In genomic region chr15:40382580-40383456, GRCh38 we compare ENCODE assay signal across 1 cellular context.
TF ChIP-seq lines count a peak whose summit lies in the region.

Gene KNSTRN, plus strand, starts transcription at chr15:40382721. Its CDS starts 115 bp downstream, at chr15:40382836.

TF ChIP-seq in K562, 482 proteins besides CTCF, POLR2A, EP300 and RAD21 (continued from another document):
- TF ChIP-seq NCOA6 (IDR thresholded peaks at IDR 0.05) (no peak), ZFP30 (CRISPR knock-in tag; IDR thresholded peaks at IDR 0.05; ENCODE audit: borderline replicate concordance) (no peak), CTBP1 (IDR thresholded peaks at IDR 0.05; ENCODE audit: borderline replicate concordance) (no peak), POLR2H (tag; IDR thresholded peaks at IDR 0.05; ENCODE audit: low read depth) (no peak), PKNOX1 (IDR thresholded peaks at IDR 0.05) (0 out of 2 replicates have a peak, but pooled peaks have one; percentile 39), ZBTB43 (CRISPR knock-in tag; IDR thresholded peaks at IDR 0.05) (no peak), GTF2E2 (tag; IDR thresholded peaks at IDR 0.05) (peak; percentile 63; the same call in 1 of the 2 replicates), KLF6 (CRISPR knock-in tag; IDR thresholded peaks at IDR 0.05; ENCODE audit: borderline replicate concordance) (no peak), RBBP5 (IDR thresholded peaks at IDR 0.05; ENCODE audit: borderline replicate concordance, insufficient read depth, low read length, poor library complexity, severe bottlenecking) (peak; percentile 84), CHD4 (IDR thresholded peaks at IDR 0.05; ENCODE audit: insufficient read depth, insufficient replicate concordance, low read depth, low read length, poor library complexity, severe bottlenecking) (no peak), GATA2 (CRISPR knock-in tag; IDR thresholded peaks at IDR 0.05) (no peak), RREB1 (CRISPR knock-in tag; IDR thresholded peaks at IDR 0.05) (no peak), ETV1 (tag; conservative IDR thresholded peaks at IDR 0.05; ENCODE audit: low read depth) (peak; percentile 53), SIN3A (IDR thresholded peaks at IDR 0.05; ENCODE audit: borderline replicate concordance in 2 of 2, control insufficient read depth in 1 of 2, low read depth in 2 of 2, low read length in 2 of 2) (peak; percentile 54 to 74; a peak in 2 of 4 replicates), CREB1 (IDR thresholded peaks at IDR 0.05) (0 out of 2 replicates have a peak, but pooled peaks have one; percentile 13), CREB1 (CRISPR knock-in tag; IDR thresholded peaks at IDR 0.05) (no peak; the same call in 1 of the 2 replicates), FOSL1 (tag; conservative IDR thresholded peaks at IDR 0.05) (no peak), GTF2F1 (IDR thresholded peaks at IDR 0.05; ENCODE audit: low read depth, low read length) (0 out of 2 replicates have a peak, but pooled peaks have one; percentile 70), TAF9B (IDR thresholded peaks at IDR 0.05; ENCODE audit: partially characterized antibody) (peak; percentile 72), PHF20 (IDR thresholded peaks at IDR 0.05; ENCODE audit: partially characterized antibody) (peak; percentile 77), KAT7 (CRISPR knock-in tag; IDR thresholded peaks at IDR 0.05; ENCODE audit: borderline replicate concordance) (peak; percentile 72; the same call in 1 of the 2 replicates)
